ENCODE assay signal across 1 cellular context in the genomic region with DNA sequence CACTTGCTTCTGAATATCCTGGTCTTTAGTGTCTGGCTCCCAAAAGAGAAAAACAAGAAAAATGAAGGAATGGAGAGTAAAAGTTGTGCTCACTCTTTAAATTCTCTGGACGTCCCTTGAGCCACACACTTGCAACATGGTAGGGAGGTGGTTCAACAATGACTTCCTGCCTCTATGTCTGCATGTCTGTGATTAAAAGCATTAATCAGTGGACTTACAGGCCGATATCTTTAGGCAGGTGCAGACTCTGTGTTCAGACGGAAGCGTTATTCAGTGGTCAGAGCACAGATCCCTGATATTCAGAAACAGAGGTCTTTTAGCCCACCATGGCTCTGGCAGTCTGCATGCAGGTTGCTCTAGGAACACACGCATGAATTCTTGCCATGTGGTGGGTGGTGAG.
TF ChIP-seq lines count a peak whose summit lies in the region.

No MANE protein-coding gene starts in this region.

TF ChIP-seq in K562, 482 proteins besides CTCF, POLR2A, EP300 and RAD21 (continued from another document and continues in another):
- TF ChIP-seq NR0B1 (IDR thresholded peaks at IDR 0.05; ENCODE audit: partially characterized antibody), result no peak
- 0 out of 2 replicates have a peak, but pooled peaks have one; percentile 4 for TF ChIP-seq SPI1 (IDR thresholded peaks at IDR 0.05; ENCODE audit: borderline replicate concordance, low read depth, low read length)
- TF ChIP-seq SP2 (IDR thresholded peaks at IDR 0.05; ENCODE audit: extremely low read depth, low read depth, low read length, poor library complexity, severe bottlenecking), result no peak
- no peak for TF ChIP-seq CLOCK (CRISPR knock-in tag; IDR thresholded peaks at IDR 0.05; ENCODE audit: borderline replicate concordance)
- no peak for TF ChIP-seq PHF20 (IDR thresholded peaks at IDR 0.05; ENCODE audit: partially characterized antibody)
- TF ChIP-seq, protein P1, sequence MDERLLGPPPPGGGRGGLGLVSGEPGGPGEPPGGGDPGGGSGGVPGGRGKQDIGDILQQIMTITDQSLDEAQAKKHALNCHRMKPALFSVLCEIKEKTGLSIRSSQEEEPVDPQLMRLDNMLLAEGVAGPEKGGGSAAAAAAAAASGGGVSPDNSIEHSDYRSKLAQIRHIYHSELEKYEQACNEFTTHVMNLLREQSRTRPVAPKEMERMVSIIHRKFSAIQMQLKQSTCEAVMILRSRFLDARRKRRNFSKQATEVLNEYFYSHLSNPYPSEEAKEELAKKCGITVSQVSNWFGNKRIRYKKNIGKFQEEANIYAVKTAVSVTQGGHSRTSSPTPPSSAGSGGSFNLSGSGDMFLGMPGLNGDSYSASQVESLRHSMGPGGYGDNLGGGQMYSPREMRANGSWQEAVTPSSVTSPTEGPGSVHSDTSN (CRISPR knock-in tag; IDR thresholded peaks at IDR 0.05; ENCODE audit: low read depth), result no peak
- TF ChIP-seq, protein P1 (tag; conservative IDR thresholded peaks at IDR 0.05; ENCODE audit: low read depth), result no peak
- TF ChIP-seq CBFB (CRISPR knock-in tag; IDR thresholded peaks at IDR 0.05), result no peak
- no peak for TF ChIP-seq FOXP4 (CRISPR knock-in tag; IDR thresholded peaks at IDR 0.05; ENCODE audit: borderline replicate concordance)
- no peak for TF ChIP-seq EZH2 (IDR thresholded peaks at IDR 0.05; ENCODE audit: borderline replicate concordance, low read depth, low read length)
- TF ChIP-seq BDP1 (IDR thresholded peaks at IDR 0.05; ENCODE audit: insufficient read depth, insufficient read length), result no peak
- peak; percentile 84 to 85 for TF ChIP-seq TRIM24 (IDR thresholded peaks at IDR 0.05)
- no peak for TF ChIP-seq ZFP36 (IDR thresholded peaks at IDR 0.05; ENCODE audit: low read depth, low read length, partially characterized antibody)
- peak; percentile 58 for TF ChIP-seq TCF3 (CRISPR knock-in tag; IDR thresholded peaks at IDR 0.05)
- TF ChIP-seq ZNF57 (CRISPR knock-in tag; IDR thresholded peaks at IDR 0.05), result no peak
- no peak for TF ChIP-seq POLR2B (IDR thresholded peaks at IDR 0.05; ENCODE audit: low read depth, partially characterized antibody)
- no peak for TF ChIP-seq NR2C1 (IDR thresholded peaks at IDR 0.05)
- no peak for TF ChIP-seq NR2C1 (tag; IDR thresholded peaks at IDR 0.05)
- TF ChIP-seq USF2 (CRISPR knock-in tag; IDR thresholded peaks at IDR 0.05), result no peak
- no peak for TF ChIP-seq ETS2 (tag; IDR thresholded peaks at IDR 0.05; ENCODE audit: borderline replicate concordance, poor library complexity, severe bottlenecking)
- TF ChIP-seq PHF8 (IDR thresholded peaks at IDR 0.05; ENCODE audit: borderline replicate concordance, low read length), result no peak
- no peak for TF ChIP-seq ARID3B (CRISPR knock-in tag; IDR thresholded peaks at IDR 0.05; ENCODE audit: borderline replicate concordance)
- no peak for TF ChIP-seq ZMIZ1 (IDR thresholded peaks at IDR 0.05; ENCODE audit: low read depth in 2 of 2, low read length in 2 of 2)
- TF ChIP-seq CBX2 (IDR thresholded peaks at IDR 0.05; ENCODE audit: insufficient read depth, low read length, poor library complexity, severe bottlenecking), result no peak
- TF ChIP-seq ZFX (CRISPR knock-in tag; IDR thresholded peaks at IDR 0.05), result no peak
- no peak for TF ChIP-seq JUND (IDR thresholded peaks at IDR 0.05; ENCODE audit: borderline replicate concordance, low read depth, low read length)
- no peak for TF ChIP-seq JUND (tag; IDR thresholded peaks at IDR 0.05; ENCODE audit: borderline replicate concordance, low read depth, low read length)
- 0 out of 2 replicates have a peak, but pooled peaks have one; percentile 18 for TF ChIP-seq ETV1 (tag; conservative IDR thresholded peaks at IDR 0.05; ENCODE audit: low read depth)
- TF ChIP-seq ZNF217 (CRISPR knock-in tag; IDR thresholded peaks at IDR 0.05), result no peak
- TF ChIP-seq RREB1 (CRISPR knock-in tag; IDR thresholded peaks at IDR 0.05), result no peak
- no peak for TF ChIP-seq HMGXB4 (CRISPR knock-in tag; IDR thresholded peaks at IDR 0.05)
